11 cellular contexts compared by ENCODE assay signal in genomic region chr4:144701683-144702233, GRCh38. TPM values are rescaled to one million over a fixed set of nuclear protein-coding genes. Genes with fewer than 3 reads are reported as not detected.
"Had no signal": no experiment of that assay in that cellular context is flagged by ENCODE, and none has a peak within 500 bp of the region (broad histone marks: within the 10 kb centered on the region; RNA-seq: fewer than 3 reads in every experiment).

No MANE protein-coding gene starts in this region.

- ATAC-seq: gastroesophageal sphincter had no signal

- H3K36me3 ChIP-seq: esophagus squamous epithelium, gastroesophageal sphincter, left ventricle myocardium inferior, thyroid gland had no signal

- H3K27ac ChIP-seq: esophagus squamous epithelium, gastroesophageal sphincter, left ventricle myocardium inferior, thyroid gland had no signal

- H3K4me3 ChIP-seq: esophagus squamous epithelium, gastroesophageal sphincter, left ventricle myocardium inferior, thyroid gland had no signal

- H3K9me3 ChIP-seq: esophagus squamous epithelium, gastroesophageal sphincter, left ventricle myocardium inferior, thyroid gland had no signal

- H3K4me1 ChIP-seq: esophagus squamous epithelium, gastroesophageal sphincter, left ventricle myocardium inferior, thyroid gland had no signal

- DNase-seq: activated CD4-positive, alpha-beta T cell treated with anti-CD3 and anti-CD28 coated beads, Interleukin-2, amount 50 U/mL, for 1 hour; activated CD4-positive, CD25-positive, alpha-beta regulatory T cell; activated naive CD4-positive, alpha-beta T cell treated with anti-CD3 and anti-CD28 coated beads, Interleukin-2, amount 50 U/mL, for 16 hours; amniotic stem cell; esophagus squamous epithelium; left ventricle myocardium inferior; nephron progenitor cell; thyroid gland had no signal

- H3K27me3 ChIP-seq: esophagus squamous epithelium, gastroesophageal sphincter, thyroid gland had no signal

RNA-seq across cellular contexts. Expression of gene HHIP, which starts 55.8 kb away (rescaled TPM):
- total RNA-seq: activated T-helper 2 cell treated with anti-CD3 and anti-CD28 coated beads, Interferon-gamma antibody, Interleukin-2, Interleukin-4, amounts not matched to agents 10 μg/mL and 5 μg/mL and 100 μg/mL, durations not matched to agents 14 hours and 24 hours and 36 hours; esophagus squamous epithelium; left ventricle myocardium inferior; T-helper 2 cell treated with Interferon-gamma antibody and Interleukin-4, amounts not matched to agents 100 ng/mL and 5 ng/mL, for 36 hours had no signal
